In genomic region chr6:7424058-7424457, GRCh38 we compare ENCODE assay signal across 31 cellular contexts. TPM values are rescaled to one million over a fixed set of nuclear protein-coding genes. Genes with fewer than 3 reads are reported as not detected.
"Had no signal": no experiment of that assay in that cellular context is flagged by ENCODE, and none has a peak within 500 bp of the region (broad histone marks: within the 10 kb centered on the region; RNA-seq: fewer than 3 reads in every experiment).

No MANE protein-coding gene starts in this region.

- H3K4me1 ChIP-seq: adrenal gland, esophagus muscularis mucosa, gastroesophageal sphincter had no signal

- H3K36me3 ChIP-seq: adrenal gland had no signal

- H3K9me3 ChIP-seq: adrenal gland, body of pancreas, esophagus muscularis mucosa, gastroesophageal sphincter, heart right ventricle had no signal

- H3K4me3 ChIP-seq: adrenal gland, body of pancreas, esophagus muscularis mucosa, gastroesophageal sphincter, heart right ventricle had no signal

- H3K27ac ChIP-seq: adrenal gland, body of pancreas, esophagus muscularis mucosa, gastroesophageal sphincter had no signal

- ATAC-seq: activated CD8-positive, alpha-beta T cell treated with anti-CD3 and anti-CD28 coated beads for 36 hours; activated naive CD8-positive, alpha-beta T cell treated with anti-CD3 and anti-CD28 coated beads, Interleukin-2, amount 50 U/mL, for 24 hours; activated T-cell treated with anti-CD3 and anti-CD28 coated beads, Interleukin-2, amount 50 U/mL, for 4 hours; activated T-helper 17 cell treated with anti-CD3 and anti-CD28 coated beads, Interleukin-2, amount 50 U/mL, for 72 hours; effector memory CD8-positive, alpha-beta T cell; gastroesophageal sphincter; T-helper 17 cell had no signal

- DNase-seq: activated CD4-positive, alpha-beta T cell treated with anti-CD3 and anti-CD28 coated beads for 1 hour; activated CD4-positive, alpha-beta T cell treated with anti-CD3 and anti-CD28 coated beads for 4 hours; activated CD4-positive, alpha-beta T cell treated with anti-CD3 and anti-CD28 coated beads, Interleukin-2, amount 10 ng/mL, durations not matched to agents 7 days and 5 days; activated CD4-positive, alpha-beta T cell treated with anti-CD3 and anti-CD28 coated beads, Interleukin-2, amount 50 U/mL, for 4 hours; activated CD8-positive, alpha-beta memory T cell treated with anti-CD3 and anti-CD28 coated beads for 24 hours; activated CD8-positive, alpha-beta T cell treated with anti-CD3 and anti-CD28 coated beads for 36 hours; activated effector memory CD4-positive, alpha-beta T cell treated with anti-CD3 and anti-CD28 coated beads, Interleukin-2, amount 50 U/mL, for 16 hours; activated naive CD4-positive, alpha-beta T cell treated with anti-CD3 and anti-CD28 coated beads for 36 hours; activated naive CD8-positive, alpha-beta T cell treated with anti-CD3 and anti-CD28 coated beads for 36 hours; activated naive CD8-positive, alpha-beta T cell treated with anti-CD3 and anti-CD28 coated beads, Interleukin-2, amount 50 U/mL, for 24 hours; activated T-cell treated with anti-CD3 and anti-CD28 coated beads, Interleukin-2, amount 50 U/mL, for 4 hours; adrenal gland; amygdala; aorta; body of pancreas; caudate nucleus; cortex of kidney; dermis blood vessel endothelial cell; effector CD4-positive, alpha-beta T cell; effector memory CD8-positive, alpha-beta T cell; erythroblast; foreskin melanocyte; heart right ventricle; T-helper 1 cell; T-helper 17 cell; T1000 had no signal

- H3K27me3 ChIP-seq: adrenal gland, body of pancreas, esophagus muscularis mucosa, gastroesophageal sphincter, heart right ventricle had no signal

RNA-seq across cellular contexts. Expression of gene CAGE1, which starts 34.5 kb away (rescaled TPM):
- total RNA-seq: aorta, chondrocyte, esophagus muscularis mucosa, gastroesophageal sphincter, glomerular endothelial cell had no signal
- polyA plus RNA-seq: adrenal gland, aorta, heart right ventricle had no signal
